20 cellular contexts compared by ENCODE assay signal in the genomic region with DNA sequence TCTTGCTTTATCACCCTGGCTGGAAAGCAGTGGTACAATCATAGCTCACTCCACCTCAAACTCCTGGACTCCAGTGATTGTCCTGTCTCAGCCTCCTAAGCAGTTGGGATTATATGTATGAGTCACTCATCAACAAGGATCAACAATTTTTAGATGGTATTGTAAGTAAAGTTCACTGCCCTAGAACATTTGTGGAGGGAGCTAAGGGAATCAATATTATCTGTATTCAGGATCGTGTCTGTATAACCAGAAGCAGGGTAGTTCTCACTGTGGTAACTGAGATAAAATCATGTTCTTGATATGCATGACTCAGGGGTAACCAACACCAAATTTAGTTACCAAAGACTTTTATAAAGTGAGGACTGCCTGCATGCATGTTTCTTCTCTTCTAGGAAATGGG. TPM values are rescaled to one million over a fixed set of nuclear protein-coding genes. Genes with fewer than 3 reads are reported as not detected.
A peak's percentile ranks its signal among the peaks of the same experiment; 100 is the strongest.
DNase-seq lines count a peak whose midpoint lies in the region; ATAC-seq, FAIRE-seq and TF ChIP-seq lines count a peak whose summit lies in the region.
"Had no signal": no experiment of that assay in that cellular context is flagged by ENCODE, and none has a peak within 500 bp of the region (broad histone marks: within the 10 kb centered on the region; RNA-seq: fewer than 3 reads in every experiment).

No MANE protein-coding gene starts in this region.

- no peaks in the 10 kb centered on the region for H3K9me3 Mint-ChIP-seq in astrocyte (ENCODE audit: unreplicated experiment)
- H3K9me3 Mint-ChIP-seq in naive thymus-derived CD8-positive, alpha-beta T cell: no peaks in the 10 kb centered on the region
- H3K9me3 Mint-ChIP-seq: activated T-helper 17 cell treated with anti-CD3 and anti-CD28 coated beads, Interleukin-2, amount 50 U/mL, for 72 hours; CD8-positive, alpha-beta memory T cell; effector memory CD8-positive, alpha-beta T cell; T-helper 1 cell treated with Interleukin-12 subunit alpha and Interleukin-12 subunit beta and Interleukin-4 antibody, amounts not matched to agents 30 μg/mL and 1 μg/mL, for 36 hours had no signal

- peak overlapping the region; percentile 34 for H3K4me3 Mint-ChIP-seq in astrocyte (ENCODE audit: unreplicated experiment)
- no peak overlapping the region for H3K4me3 Mint-ChIP-seq in naive thymus-derived CD8-positive, alpha-beta T cell
- H3K4me3 Mint-ChIP-seq: activated T-helper 17 cell treated with anti-CD3 and anti-CD28 coated beads, Interleukin-2, amount 50 U/mL, for 72 hours; CD8-positive, alpha-beta memory T cell; effector memory CD8-positive, alpha-beta T cell; T-helper 1 cell treated with Interleukin-12 subunit alpha and Interleukin-12 subunit beta and Interleukin-4 antibody, amounts not matched to agents 30 μg/mL and 1 μg/mL, for 36 hours had no signal

- H3K27me3 ChIP-seq in astrocyte (ENCODE audit: insufficient read depth, low read length): no peaks in the 10 kb centered on the region
- H3K27me3 ChIP-seq in right cardiac atrium (ENCODE audit: control insufficient read depth, insufficient read depth): no peaks in the 10 kb centered on the region
- H3K27me3 ChIP-seq: right atrium auricular region had no signal

- no peak for ATAC-seq in naive thymus-derived CD8-positive, alpha-beta T cell
- no peak for ATAC-seq in right cardiac atrium
- ATAC-seq: activated T-helper 17 cell treated with anti-CD3 and anti-CD28 coated beads, Interleukin-2, amount 50 U/mL, for 72 hours; effector memory CD8-positive, alpha-beta T cell had no signal

- 84% methylated on average over 1 of the region's 1 CpG for WGBS in right cardiac atrium

- no peak for FAIRE-seq in astrocyte (lab: Jason Lieb, UNC)
- FAIRE-seq: keratinocyte had no signal

- peak overlapping the region; percentile 8 for H3K27ac Mint-ChIP-seq in astrocyte (ENCODE audit: unreplicated experiment)
- H3K27ac Mint-ChIP-seq in naive thymus-derived CD8-positive, alpha-beta T cell: peak overlapping the region in 2 of 10 donors; percentile 14 to 49
- H3K27ac Mint-ChIP-seq: activated T-helper 17 cell treated with anti-CD3 and anti-CD28 coated beads, Interleukin-2, amount 50 U/mL, for 72 hours; effector memory CD8-positive, alpha-beta T cell; T-helper 1 cell treated with Interleukin-12 subunit alpha and Interleukin-12 subunit beta and Interleukin-4 antibody, amounts not matched to agents 30 μg/mL and 1 μg/mL, for 36 hours had no signal

- H3K36me3 ChIP-seq in astrocyte (ENCODE audit: insufficient read depth, low read length): peaks cover 37% of the 10 kb centered on the region

- H3K4me1 ChIP-seq in astrocyte (ENCODE audit: insufficient read depth, low read length): peaks cover 9% of the 10 kb centered on the region
- H3K4me1 ChIP-seq in right cardiac atrium (ENCODE audit: control insufficient read depth, insufficient read depth, low read length): no peaks in the 10 kb centered on the region

- H3K9me3 ChIP-seq in astrocyte (ENCODE audit: insufficient read depth, low read depth, low read length) (no peaks in the 10 kb centered on the region), right cardiac atrium (ENCODE audit: control insufficient read depth, low read length) (no peaks in the 10 kb centered on the region)
- H3K9me3 ChIP-seq: right atrium auricular region had no signal

- intact Hi-C loops in right cardiac atrium (cut with DNase I): no loop called here

- H3K9ac ChIP-seq in astrocyte (ENCODE audit: low read length): no peak overlapping the region

- H3K4me1 Mint-ChIP-seq in astrocyte (ENCODE audit: low read depth, unreplicated experiment): peaks cover 5% of the 10 kb centered on the region
- peaks cover 0 to 7% (median 3%) of the 10 kb centered on the region in 4 donors for H3K4me1 Mint-ChIP-seq in naive thymus-derived CD8-positive, alpha-beta T cell
- H3K4me1 Mint-ChIP-seq: activated T-helper 17 cell treated with anti-CD3 and anti-CD28 coated beads, Interleukin-2, amount 50 U/mL, for 72 hours had no signal

- peaks cover 17% of the 10 kb centered on the region for H3K36me3 Mint-ChIP-seq in astrocyte (ENCODE audit: low read depth, unreplicated experiment)
- H3K36me3 Mint-ChIP-seq in naive thymus-derived CD8-positive, alpha-beta T cell: peaks cover 0 to 81% (median 27%) of the 10 kb centered on the region in 3 donors

- H3K79me2 ChIP-seq in astrocyte (ENCODE audit: insufficient read depth, low read length): peaks cover 18% of the 10 kb centered on the region

- no peaks in the 10 kb centered on the region for H3K27me3 Mint-ChIP-seq in astrocyte (ENCODE audit: low read depth, unreplicated experiment)
- no peaks in the 10 kb centered on the region for H3K27me3 Mint-ChIP-seq in naive thymus-derived CD8-positive, alpha-beta T cell
- H3K27me3 Mint-ChIP-seq: activated T-helper 17 cell treated with anti-CD3 and anti-CD28 coated beads, Interleukin-2, amount 50 U/mL, for 72 hours; CD8-positive, alpha-beta memory T cell; effector memory CD8-positive, alpha-beta T cell had no signal

- POLR2A ChIA-PET in naive thymus-derived CD8-positive, alpha-beta T cell (lab: Charles Lee): interaction anchor here (0.7 kb wide), 1 partner anchor 23 kb away, joined by 5 read pairs; no protein-coding TSS in a partner anchor

- no peak overlapping the region for H3K27ac ChIP-seq in astrocyte (ENCODE audit: low read depth, low read length)
- H3K27ac ChIP-seq in right cardiac atrium (ENCODE audit: low read length): no peak overlapping the region
- H3K27ac ChIP-seq: right atrium auricular region had no signal

- TF ChIP-seq CTCF in astrocyte (IDR thresholded peaks at IDR 0.05; ENCODE audit: insufficient read depth, low read depth, low read length): no peak
- no peak for TF ChIP-seq CTCF in fibroblast of pulmonary artery (IDR thresholded peaks at IDR 0.05; ENCODE audit: low read length, missing control alignments)

- peaks cover 33% of the 10 kb centered on the region for H4K20me1 ChIP-seq in astrocyte (ENCODE audit: insufficient read depth, low read length)

- DNase-seq in EH (ENCODE audit: low read depth) (peak; percentile 17), HT1080 (ENCODE audit: low read depth) (peak; percentile 18), astrocyte (ENCODE audit: low read depth) (peak; percentile 40), fibroblast of pulmonary artery (ENCODE audit: low read depth) (peak; percentile 25), dedifferentiated amniotic fluid mesenchymal stem cell (ENCODE audit: extremely low spot score) (no peak), right cardiac atrium (no peak)
- DNase-seq in effector CD8-positive, alpha-beta T cell (lab: John Stamatoyannopoulos, UW): no peak
- no peak for DNase-seq in naive thymus-derived CD8-positive, alpha-beta T cell
- DNase-seq: CD8-positive, alpha-beta memory T cell; DMS79; effector memory CD8-positive, alpha-beta T cell; hippocampal formation; KG1; NCI-H1105 treated with DMSO at 0.1 percent for 48 hours; NCI-H524; stimulated activated CD4-positive, alpha-beta T cell treated with anti-CD3 and anti-CD28 coated beads, Interleukin-15, amount 100 ng/mL, for 24 hours had no signal

- H3K4me3 ChIP-seq in astrocyte (ENCODE audit: insufficient read depth, low read depth, low read length): no peak overlapping the region
- H3K4me3 ChIP-seq in fibroblast of pulmonary artery (replicated peaks; ENCODE audit: low read depth, low read length): no peak overlapping the region
- no peak overlapping the region for H3K4me3 ChIP-seq in right cardiac atrium (ENCODE audit: low read length)
- H3K4me3 ChIP-seq: right atrium auricular region had no signal

- no peak overlapping the region for H2AFZ ChIP-seq in astrocyte (ENCODE audit: low read depth, low read length)

- no peak overlapping the region for H3K4me2 ChIP-seq in astrocyte (ENCODE audit: low read length)

RNA-seq across cellular contexts. Expression of a gene that starts 27.0 kb away (rescaled TPM):
- total RNA-seq in HT1080 (2014; rRNA removed; shearing (Covaris generic)): 4.8 and 5.4 TPM in 2 replicates
- polyA plus RNA-seq in HT1080 (2015; cell fraction: cytosol; rRNA removed): 6.8 and 8.1 TPM in 2 replicates
- polyA plus RNA-seq in HT1080 (2015; cell fraction: nucleus; rRNA removed): 8.9 and 13.0 TPM in 2 replicates
- 16.0 and 18.0 TPM in 2 replicates for total RNA-seq in astrocyte
- total RNA-seq in naive thymus-derived CD8-positive, alpha-beta T cell: 10 to 100 TPM; 28.0 to 33.7 TPM
- polyA plus RNA-seq in naive thymus-derived CD8-positive, alpha-beta T cell: 10 to 100 TPM; 20.7 to 27.5 (median 23.8) TPM
- total RNA-seq in right cardiac atrium: 10 to 100 TPM in 1 of 4 donors, 1 to 10 TPM in 3; 7.7 to 12.7 (median 8.5) TPM
- 6.7 TPM for polyA plus RNA-seq in right cardiac atrium

RNA-seq across cellular contexts. Expression of a gene that starts 53.7 kb away (rescaled TPM):
- 72.1 and 86.0 TPM in 2 replicates for total RNA-seq in HT1080 (2014; rRNA removed; shearing (Covaris generic))
- polyA plus RNA-seq in HT1080 (2015; cell fraction: cytosol; rRNA removed): 46.0 and 48.8 TPM in 2 replicates
- polyA plus RNA-seq in HT1080 (2015; cell fraction: nucleus; rRNA removed): 83.1 and 83.6 TPM in 2 replicates
- total RNA-seq in astrocyte (43.6 and 57.5 TPM in 2 replicates), right cardiac atrium (10 to 100 TPM; 26.9 to 29.1 (median 28.5) TPM)
- total RNA-seq in naive thymus-derived CD8-positive, alpha-beta T cell: 10 to 100 TPM; 97.9 to 99.4 TPM
- polyA plus RNA-seq in naive thymus-derived CD8-positive, alpha-beta T cell: 10 to 100 TPM; 23.4 to 34.1 (median 26.7) TPM
- 25.4 TPM for polyA plus RNA-seq in right cardiac atrium

Comparison
In these comparisons a context has a peak if more than half of its experiments do, and no peak if none do; other contexts are left out.
1. DNase-seq: peak in EH (single experiment), HT1080 (single experiment), astrocyte (single experiment) and fibroblast of pulmonary artery (single experiment); none in dedifferentiated amniotic fluid mesenchymal stem cell (single experiment), effector CD8-positive, alpha-beta T cell (single experiment), naive thymus-derived CD8-positive, alpha-beta T cell (0 of 10) and right cardiac atrium (0 of 3).